Comparison of ENCODE assay signal across 9 cellular contexts in genomic region chr14:24081739-24082204, GRCh38. TPM values are rescaled to one million over a fixed set of nuclear protein-coding genes. Genes with fewer than 3 reads are reported as not detected.
DNase-seq lines count a peak whose midpoint lies in the region; ATAC-seq, FAIRE-seq and TF ChIP-seq lines count a peak whose summit lies in the region.
"Had no signal": no experiment of that assay in that cellular context is flagged by ENCODE, and none has a peak within 500 bp of the region (broad histone marks: within the 10 kb centered on the region; RNA-seq: fewer than 3 reads in every experiment).

No MANE protein-coding gene starts in this region.

- peak overlapping the region; percentile 75 for H3K4me3 Mint-ChIP-seq in activated CD8-positive, alpha-beta memory T cell treated with anti-CD3 and anti-CD28 coated beads, Interleukin-2, amount 10 ng/mL, durations not matched to agents 7 days and 5 days
- peak overlapping the region; percentile 84 for H3K4me3 Mint-ChIP-seq in activated naive CD8-positive, alpha-beta T cell

- ATAC-seq in activated CD8-positive, alpha-beta memory T cell treated with anti-CD3 and anti-CD28 coated beads, Interleukin-2, amount 10 ng/mL, durations not matched to agents 7 days and 5 days, result no peak

- no peaks in the 10 kb centered on the region for H3K36me3 Mint-ChIP-seq in activated CD8-positive, alpha-beta memory T cell treated with anti-CD3 and anti-CD28 coated beads, Interleukin-2, amount 10 ng/mL, durations not matched to agents 7 days and 5 days
- no peaks in the 10 kb centered on the region for H3K36me3 Mint-ChIP-seq in activated naive CD8-positive, alpha-beta T cell

- peak overlapping the region; percentile 77 for H3K27ac Mint-ChIP-seq in activated CD8-positive, alpha-beta memory T cell treated with anti-CD3 and anti-CD28 coated beads, Interleukin-2, amount 10 ng/mL, durations not matched to agents 7 days and 5 days
- peak overlapping the region; percentile 50 for H3K27ac Mint-ChIP-seq in activated naive CD8-positive, alpha-beta T cell

- no peaks in the 10 kb centered on the region for H3K9me3 Mint-ChIP-seq in activated CD8-positive, alpha-beta memory T cell treated with anti-CD3 and anti-CD28 coated beads, Interleukin-2, amount 10 ng/mL, durations not matched to agents 7 days and 5 days (ENCODE audit: low read depth)
- no peaks in the 10 kb centered on the region for H3K9me3 Mint-ChIP-seq in activated naive CD8-positive, alpha-beta T cell (ENCODE audit: low read depth)

- peak overlapping the region in 1 of 2 donors; percentile 14 for H3K27ac ChIP-seq in testis

- intact Hi-C loops in testis (cut with DNase I; ENCODE audit: low total_unique reads), result no loop called here

- WGBS in testis, 2 donors, result 24 to 54% methylated on average over 4 to 26 of the region's 26 CpGs

- no peak for DNase-seq in activated CD8-positive, alpha-beta memory T cell treated with anti-CD3 and anti-CD28 coated beads, Interleukin-2, amount 10 ng/mL, durations not matched to agents 7 days and 5 days
- DNase-seq in activated CD8-positive, alpha-beta memory T cell treated with anti-CD3 and anti-CD28 coated beads, Interleukin-2, amount 50 U/mL, for 4 hours, result no peak
- DNase-seq in left kidney (ENCODE audit: low read depth, low spot score), result peak; percentile 45
- DNase-seq in testis, result peak; percentile 16
- DNase-seq in frontal cortex (ENCODE audit: low spot score in 2 of 2), result no peak
- no peak for DNase-seq in SW 1271 (lab: John Stamatoyannopoulos, UW)
- DNase-seq in hippocampal formation (lab: John Stamatoyannopoulos, UW), result no peak

- peaks cover 13% of the 10 kb centered on the region for H3K4me1 Mint-ChIP-seq in activated CD8-positive, alpha-beta memory T cell treated with anti-CD3 and anti-CD28 coated beads, Interleukin-2, amount 10 ng/mL, durations not matched to agents 7 days and 5 days
- H3K4me1 Mint-ChIP-seq in activated naive CD8-positive, alpha-beta T cell (ENCODE audit: low read depth), result peaks cover 20% of the 10 kb centered on the region

- H3K9me3 ChIP-seq in testis, result no peaks in the 10 kb centered on the region

- H3K4me1 ChIP-seq in testis, result peaks cover 4% of the 10 kb centered on the region

- no peak for TF ChIP-seq CTCF in testis (IDR thresholded peaks at IDR 0.05)

- H3K36me3 ChIP-seq in testis (ENCODE audit: low read depth, missing control alignments), result no peaks in the 10 kb centered on the region

- CTCF ChIA-PET in activated CD8-positive, alpha-beta memory T cell treated with anti-CD3 and anti-CD28 coated beads, Interleukin-2, amount 10 ng/mL, durations not matched to agents 7 days and 5 days (lab: Charles Lee), result interaction anchor here (0.8 to 4.7 kb wide), 10 partner anchors 11 to 450 kb away, joined by 3 to 78 read pairs (median 7); partner anchors contain the start of genes CARMIL3, DCAF11, NRL and PCK2

- FAIRE-seq in frontal cortex (lab: Jason Lieb, UNC), result no peak

- H3K27me3 Mint-ChIP-seq in activated CD8-positive, alpha-beta memory T cell treated with anti-CD3 and anti-CD28 coated beads, Interleukin-2, amount 10 ng/mL, durations not matched to agents 7 days and 5 days, result no peaks in the 10 kb centered on the region
- H3K27me3 Mint-ChIP-seq in activated naive CD8-positive, alpha-beta T cell, result no peaks in the 10 kb centered on the region

- H3K4me3 ChIP-seq in testis, result peak overlapping the region; percentile 56

- no peaks in the 10 kb centered on the region for H3K27me3 ChIP-seq in testis

- no peak for TF ChIP-seq POLR2A in testis (IDR thresholded peaks at IDR 0.05)

RNA-seq across cellular contexts. Expression of gene CPNE6, which starts 10.4 kb away (rescaled TPM):
- total RNA-seq in activated CD8-positive, alpha-beta memory T cell treated with anti-CD3 and anti-CD28 coated beads, Interleukin-2, amount 10 ng/mL, durations not matched to agents 7 days and 5 days, result under 1 TPM in 1 of 2 experiments, not detected in 1; 0.12 TPM
- total RNA-seq in testis (under 1 TPM; 0.12 to 0.71 TPM), frontal cortex (35.5 TPM)
- polyA plus RNA-seq in testis (ENCODE audit: insufficient read depth, low read depth, low replicate concordance), result 5.7 TPM
- total RNA-seq: lung had no signal
- polyA plus RNA-seq: lung had no signal

RNA-seq across cellular contexts. Expression of gene PCK2, which starts 12.3 kb away (rescaled TPM):
- 10 to 100 TPM; 61.7 to 87.0 TPM for total RNA-seq in activated CD8-positive, alpha-beta memory T cell treated with anti-CD3 and anti-CD28 coated beads, Interleukin-2, amount 10 ng/mL, durations not matched to agents 7 days and 5 days
- 10 to 100 TPM; 20.7 to 30.6 TPM for total RNA-seq in testis
- polyA plus RNA-seq in testis (ENCODE audit: insufficient read depth, low read depth, low replicate concordance), result 43.6 TPM
- 1.6 TPM for total RNA-seq in frontal cortex

RNA-seq across cellular contexts. Expression of gene CARMIL3, which starts 30.0 kb away (rescaled TPM):
- 1 to 10 TPM; 2.9 to 3.3 TPM for total RNA-seq in activated CD8-positive, alpha-beta memory T cell treated with anti-CD3 and anti-CD28 coated beads, Interleukin-2, amount 10 ng/mL, durations not matched to agents 7 days and 5 days
- total RNA-seq in testis, result 1 to 10 TPM; 7.7 to 8.6 TPM
- polyA plus RNA-seq in testis (ENCODE audit: insufficient read depth, low read depth, low replicate concordance), result 6.8 TPM
- total RNA-seq in frontal cortex, result 18.8 TPM

RNA-seq across cellular contexts. Expression of gene DCAF11, which starts 32.8 kb away (rescaled TPM):
- total RNA-seq in activated CD8-positive, alpha-beta memory T cell treated with anti-CD3 and anti-CD28 coated beads, Interleukin-2, amount 10 ng/mL, durations not matched to agents 7 days and 5 days, result 10 to 100 TPM; 86.3 to 94.4 TPM
- total RNA-seq in testis (10 to 100 TPM; 67.6 to 68.0 TPM), frontal cortex (56.7 TPM)
- 77.4 TPM for polyA plus RNA-seq in testis (ENCODE audit: insufficient read depth, low read depth, low replicate concordance)

RNA-seq across cellular contexts. Expression of gene NRL, which starts 33.0 kb away (rescaled TPM):
- total RNA-seq in activated CD8-positive, alpha-beta memory T cell treated with anti-CD3 and anti-CD28 coated beads, Interleukin-2, amount 10 ng/mL, durations not matched to agents 7 days and 5 days, result 1 to 10 TPM; 2.6 to 3.2 TPM
- total RNA-seq in testis (1 to 10 TPM; 6.6 to 8.3 TPM), frontal cortex (1.2 TPM)
- 8.2 TPM for polyA plus RNA-seq in testis (ENCODE audit: insufficient read depth, low read depth, low replicate concordance)

Comparison
In these comparisons a context has a peak if more than half of its experiments do, and no peak if none do; other contexts are left out.
1. DNase-seq: peak in left kidney (single experiment) and testis (single experiment); none in activated CD8-positive, alpha-beta memory T cell treated with anti-CD3 and anti-CD28 coated beads, Interleukin-2, amount 10 ng/mL, durations not matched to agents 7 days and 5 days (single experiment), activated CD8-positive, alpha-beta memory T cell treated with anti-CD3 and anti-CD28 coated beads, Interleukin-2, amount 50 U/mL, for 4 hours (single experiment), frontal cortex (0 of 2), SW 1271 (0 of 2) and hippocampal formation (0 of 2).
2. RNA of gene CPNE6, which starts 10.4 kb away (total RNA-seq): 35.5 TPM in frontal cortex (single experiment); 0.12 to 0.71 TPM in testis and 0.12 TPM in activated CD8-positive, alpha-beta memory T cell treated with anti-CD3 and anti-CD28 coated beads, Interleukin-2, amount 10 ng/mL, durations not matched to agents 7 days and 5 days; every median in the first group is over 10 times any median in the second.